In genomic region chr18:33128581-33128980, GRCh38 we compare ENCODE assay signal across 17 cellular contexts.
"Had no signal": no experiment of that assay in that cellular context is flagged by ENCODE, and none has a peak within 500 bp of the region (broad histone marks: within the 10 kb centered on the region; RNA-seq: fewer than 3 reads in every experiment).

No MANE protein-coding gene starts in this region.

- H3K27ac ChIP-seq: ascending aorta, foreskin keratinocyte, neutrophil, right atrium auricular region, tibial artery, vagina had no signal

- ATAC-seq: activated T-cell treated with anti-CD3 and anti-CD28 coated beads, Interleukin-2, amount 50 U/mL, for 72 hours; foreskin keratinocyte; left colon; naive thymus-derived CD8-positive, alpha-beta T cell had no signal

- H3K4me3 ChIP-seq: ascending aorta, lung, right atrium auricular region, tibial artery, vagina had no signal

- H3K27ac Mint-ChIP-seq: activated CD4-positive, alpha-beta memory T cell treated with anti-CD3 and anti-CD28 coated beads, Interleukin-2, amount 10 ng/mL, durations not matched to agents 7 days and 5 days; activated T-cell treated with anti-CD3 and anti-CD28 coated beads, Interleukin-2, amount 50 U/mL, for 72 hours; dendritic cell treated with granulocyte-macrophage colony-stimulating factor and Interleukin-4, amounts not matched to agents 40 ng/mL and 50 ng/mL, for 4 days; immature natural killer cell; naive thymus-derived CD8-positive, alpha-beta T cell had no signal

- H3K27me3 Mint-ChIP-seq: activated CD4-positive, alpha-beta memory T cell treated with anti-CD3 and anti-CD28 coated beads, Interleukin-2, amount 10 ng/mL, durations not matched to agents 7 days and 5 days; naive thymus-derived CD8-positive, alpha-beta T cell had no signal

- H3K36me3 ChIP-seq: ascending aorta, neutrophil, right atrium auricular region, tibial artery, vagina had no signal

- FAIRE-seq: small intestine had no signal

- H3K36me3 Mint-ChIP-seq: immature natural killer cell; naive thymus-derived CD8-positive, alpha-beta T cell had no signal

- H3K9me3 ChIP-seq: ascending aorta, neutrophil, right atrium auricular region, tibial artery, vagina had no signal

- H3K4me1 ChIP-seq: ascending aorta, foreskin keratinocyte, right atrium auricular region, tibial artery, vagina had no signal

- DNase-seq: activated CD4-positive, alpha-beta memory T cell treated with anti-CD3 and anti-CD28 coated beads, Interleukin-2, amount 10 ng/mL, durations not matched to agents 7 days and 5 days; activated CD8-positive, alpha-beta memory T cell treated with anti-CD3 and anti-CD28 coated beads, Interleukin-2, amount 50 U/mL, for 4 hours; activated T-cell treated with anti-CD3 and anti-CD28 coated beads, Interleukin-2, amount 50 U/mL, for 72 hours; central memory CD4-positive, alpha-beta T cell; foreskin keratinocyte; immature natural killer cell; left colon; naive thymus-derived CD8-positive, alpha-beta T cell; posterior cingulate gyrus; small intestine; tibial artery had no signal

- H3K4me1 Mint-ChIP-seq: activated CD4-positive, alpha-beta memory T cell treated with anti-CD3 and anti-CD28 coated beads, Interleukin-2, amount 10 ng/mL, durations not matched to agents 7 days and 5 days; immature natural killer cell; naive thymus-derived CD8-positive, alpha-beta T cell had no signal

- H3K27me3 ChIP-seq: ascending aorta, foreskin keratinocyte, neutrophil, right atrium auricular region, tibial artery, vagina had no signal

- H3K9me3 Mint-ChIP-seq: activated CD4-positive, alpha-beta memory T cell treated with anti-CD3 and anti-CD28 coated beads, Interleukin-2, amount 10 ng/mL, durations not matched to agents 7 days and 5 days; activated T-cell treated with anti-CD3 and anti-CD28 coated beads, Interleukin-2, amount 50 U/mL, for 72 hours; dendritic cell treated with granulocyte-macrophage colony-stimulating factor and Interleukin-4, amounts not matched to agents 40 ng/mL and 50 ng/mL, for 4 days; naive thymus-derived CD8-positive, alpha-beta T cell had no signal

- H3K4me3 Mint-ChIP-seq: activated CD4-positive, alpha-beta memory T cell treated with anti-CD3 and anti-CD28 coated beads, Interleukin-2, amount 10 ng/mL, durations not matched to agents 7 days and 5 days; activated T-cell treated with anti-CD3 and anti-CD28 coated beads, Interleukin-2, amount 50 U/mL, for 72 hours; dendritic cell treated with granulocyte-macrophage colony-stimulating factor and Interleukin-4, amounts not matched to agents 40 ng/mL and 50 ng/mL, for 4 days; immature natural killer cell; naive thymus-derived CD8-positive, alpha-beta T cell had no signal
